Comparison of ENCODE assay signal across 22 cellular contexts in genomic region chr2:62464608-62465007, GRCh38. TPM values are rescaled to one million over a fixed set of nuclear protein-coding genes. Genes with fewer than 3 reads are reported as not detected.
DNase-seq lines count a peak whose midpoint lies in the region; ATAC-seq and TF ChIP-seq lines count a peak whose summit lies in the region.
"Had no signal": no experiment of that assay in that cellular context is flagged by ENCODE, and none has a peak within 500 bp of the region (broad histone marks: within the 10 kb centered on the region; RNA-seq: fewer than 3 reads in every experiment).

No MANE protein-coding gene starts in this region.

- no peak overlapping the region for H3K23ac ChIP-seq in trophoblast cell (ENCODE audit: low read length)

- H3K27ac ChIP-seq in HCT116 (ENCODE audit: low read depth, low read length) (peak overlapping the region; percentile 74), iPS-20b (ENCODE audit: low read length) (peak overlapping the region; percentile 72), trophoblast cell (ENCODE audit: low read depth, low read length) (no peak overlapping the region)
- H3K27ac ChIP-seq: BLaER1, Peyer's patch had no signal

- H2BK12ac ChIP-seq in trophoblast cell (ENCODE audit: low read length) = no peak overlapping the region

- no peak overlapping the region for H3K9ac ChIP-seq in HCT116 (ENCODE audit: low read length)
- H3K9ac ChIP-seq in iPS-20b (ENCODE audit: low read depth, low read length) = no peak overlapping the region; the same call in 1 of the 2 replicates
- H3K9ac ChIP-seq in trophoblast cell (ENCODE audit: low read length) = no peak overlapping the region
- H3K9ac ChIP-seq: BLaER1 had no signal

- POLR2A ChIA-PET in HCT116 (lab: Charles Lee) = interaction anchor here (4.0 kb wide), 1 partner anchor 114 kb away, joined by 14 read pairs; no protein-coding TSS in a partner anchor
- POLR2A ChIA-PET in WTC11 (lab: Charles Lee) = no interaction called here

- no peak overlapping the region for H3K4ac ChIP-seq in trophoblast cell (ENCODE audit: low read depth, low read length)

- H3K36me3 Mint-ChIP-seq in WTC11 (no peaks in the 10 kb centered on the region), nephron progenitor cell (ENCODE audit: low read depth) (no peaks in the 10 kb centered on the region)

- no peaks in the 10 kb centered on the region for H3K36me3 ChIP-seq in HCT116 (ENCODE audit: control insufficient read depth in 1 of 2, insufficient read depth in 2 of 2, low read length in 2 of 2)
- no peaks in the 10 kb centered on the region for H3K36me3 ChIP-seq in iPS-20b (ENCODE audit: insufficient read depth, low read depth, low read length)
- H3K36me3 ChIP-seq in trophoblast cell (ENCODE audit: control insufficient read depth in 1 of 2, insufficient read depth in 2 of 2, low read length in 2 of 2) = no peaks in the 10 kb centered on the region
- H3K36me3 ChIP-seq: BLaER1, Peyer's patch had no signal

- no peak overlapping the region for H2BK5ac ChIP-seq in trophoblast cell (ENCODE audit: low read depth, low read length, poor library complexity)

- H3K9me3 Mint-ChIP-seq in WTC11 (no peaks in the 10 kb centered on the region), nephron progenitor cell (no peaks in the 10 kb centered on the region)
- H3K9me3 Mint-ChIP-seq: CD4-positive, alpha-beta T cell had no signal

- H3K4me1 ChIP-seq in HCT116 (ENCODE audit: control insufficient read depth in 1 of 2, insufficient read depth in 2 of 2, low read length in 2 of 2) = peaks cover 37 to 67% of the 10 kb centered on the region in 2 experiments
- peaks cover 40% of the 10 kb centered on the region for H3K4me1 ChIP-seq in iPS-20b (ENCODE audit: insufficient read depth, low read length)
- H3K4me1 ChIP-seq in trophoblast cell (ENCODE audit: control insufficient read depth in 1 of 2, insufficient read depth in 2 of 2, low read length in 2 of 2) = peaks cover 2 to 13% of the 10 kb centered on the region in 2 experiments
- H3K4me1 ChIP-seq: BLaER1, Peyer's patch had no signal

- no peak overlapping the region for H4K91ac ChIP-seq in trophoblast cell (ENCODE audit: low read depth, low read length)

- no peak overlapping the region for H4K8ac ChIP-seq in trophoblast cell (ENCODE audit: low read depth, low read length)

- no CpG with 5 or more reads among the region's 7 CpGs for WGBS in trophoblast cell (ENCODE audit: extremely low coverage, insufficient coverage, insufficient read length)

- RAD21 ChIA-PET in HCT116 (lab: Charles Lee; ENCODE audit: low non-redundant PET in 1 of 2, low total read pairs in 2 of 2, uncharacterized antibody in 2 of 2, unreplicated experiment in 2 of 2) = no interaction called here

- H3K4me3 Mint-ChIP-seq in WTC11 (no peak overlapping the region), nephron progenitor cell (no peak overlapping the region)
- H3K4me3 Mint-ChIP-seq: CD4-positive, alpha-beta T cell had no signal

- no peak overlapping the region for H2BK120ac ChIP-seq in trophoblast cell (ENCODE audit: insufficient read depth, low read length, poor library complexity)

- no peak overlapping the region for H2AK5ac ChIP-seq in trophoblast cell (ENCODE audit: low read length)

- intact Hi-C loops in HCT116 (cut with micrococcal nuclease) = no loop called here

- no peaks in the 10 kb centered on the region for H3K79me2 ChIP-seq in HCT116 (ENCODE audit: insufficient read depth, low read length)
- H3K79me2 ChIP-seq in trophoblast cell (ENCODE audit: control insufficient read depth, insufficient read depth, low read length, poor library complexity) = no peaks in the 10 kb centered on the region

- no peak for TF ChIP-seq POLR2A in HCT116 (IDR thresholded peaks at IDR 0.05; ENCODE audit: borderline replicate concordance, extremely low read depth, insufficient read depth, insufficient read length)

- H3K9me3 ChIP-seq in HCT116 (ENCODE audit: control insufficient read depth in 1 of 2, insufficient read depth in 1 of 2, low read depth in 1 of 2, low read length in 2 of 2) (no peaks in the 10 kb centered on the region), iPS-20b (ENCODE audit: insufficient read depth, low read depth, low read length) (no peaks in the 10 kb centered on the region), trophoblast cell (ENCODE audit: insufficient read depth, low read depth, low read length) (peaks cover 2% of the 10 kb centered on the region)
- H3K9me3 ChIP-seq: BLaER1, Peyer's patch had no signal

- H3K4me1 Mint-ChIP-seq in WTC11 (peaks cover 52% of the 10 kb centered on the region), nephron progenitor cell (peaks cover 51% of the 10 kb centered on the region)

- H3K9me2 ChIP-seq in HCT116 (ENCODE audit: insufficient read depth) = no peaks in the 10 kb centered on the region

- no peak overlapping the region for H3K14ac ChIP-seq in trophoblast cell (ENCODE audit: low read length)

- H3K4me3 ChIP-seq in HCT116 (replicated peaks in 1 of 2; ENCODE audit: low read depth in 1 of 2, low read length in 2 of 2) (no peak overlapping the region), iPS-20b (ENCODE audit: low read length) (no peak overlapping the region), trophoblast cell (ENCODE audit: low read depth, low read length) (no peak overlapping the region)
- H3K4me3 ChIP-seq: BLaER1, Peyer's patch had no signal

- no peak for TF ChIP-seq CTCF in HCT116 (IDR thresholded peaks at IDR 0.05 in 2 of 3, conservative IDR thresholded peaks at IDR 0.05 in 1 of 3; ENCODE audit: borderline replicate concordance in 1 of 3, insufficient read depth in 1 of 3, low read depth in 2 of 3, low read length in 2 of 3)
- no peak for TF ChIP-seq CTCF in WTC11 (IDR thresholded peaks at IDR 0.05)
- TF ChIP-seq CTCF in nephron progenitor cell (IDR thresholded peaks at IDR 0.05) = no peak

- peaks cover 15% of the 10 kb centered on the region for H3K79me1 ChIP-seq in trophoblast cell (ENCODE audit: low read length)

- no peak overlapping the region for H3K18ac ChIP-seq in trophoblast cell (ENCODE audit: low read length)

- H3K27ac Mint-ChIP-seq in WTC11 (peak overlapping the region; percentile 80), nephron progenitor cell (no peak overlapping the region)
- H3K27ac Mint-ChIP-seq: CD4-positive, alpha-beta T cell had no signal

- no peaks in the 10 kb centered on the region for H4K20me1 ChIP-seq in HCT116 (ENCODE audit: insufficient read depth)
- H4K20me1 ChIP-seq: BLaER1 had no signal

- H3K27me3 ChIP-seq in HCT116 (ENCODE audit: insufficient read depth, low read length) (no peaks in the 10 kb centered on the region), iPS-20b (ENCODE audit: insufficient read depth, low read length) (no peaks in the 10 kb centered on the region), trophoblast cell (ENCODE audit: insufficient read depth, low read length) (no peaks in the 10 kb centered on the region)
- H3K27me3 ChIP-seq: BLaER1, Peyer's patch had no signal

- DNase-seq in HCT116 (ENCODE audit: low read depth, low spot score) (no peak), WTC11 (ENCODE audit: low spot score) (no peak), nephron progenitor cell (no peak), trophoblast cell (no peak)
- DNase-seq: ACHN; CD4-positive, alpha-beta T cell; COR-L47; DMS79; GOT3; IMR-90; MV-4-11; NCI-H1105 treated with DMSO at 0.1 percent for 48 hours; NCI-H2029 treated with DMSO at 0.1 percent for 48 hours; NCI-H226; NCI-H510A treated with DMSO at 0.1 percent for 48 hours; NCI-H774; Peyer's patch had no signal

- TF ChIP-seq RAD21 in HCT116 (IDR thresholded peaks at IDR 0.05; ENCODE audit: low read depth) = no peak

- no peak overlapping the region for H4K12ac ChIP-seq in trophoblast cell (ENCODE audit: low read depth, low read length)

- CTCF ChIA-PET in HCT116 (lab: Charles Lee) = interaction anchor here (1.5 to 1.8 kb wide), 2 partner anchors 8 to 310 kb away, joined by 4 read pairs; no protein-coding TSS in a partner anchor
- CTCF ChIA-PET in WTC11 (lab: Charles Lee) = interaction anchor here (3.7 kb wide), 1 partner anchor 8 kb away, joined by 34 read pairs; no protein-coding TSS in a partner anchor

- H3K4me2 ChIP-seq in HCT116 (ENCODE audit: low read length) = peak overlapping the region; percentile 29
- H3K4me2 ChIP-seq in trophoblast cell (ENCODE audit: low read length) = no peak overlapping the region
- H3K4me2 ChIP-seq: BLaER1 had no signal

- no peak overlapping the region for H2AFZ ChIP-seq in HCT116 (ENCODE audit: low read depth, low read length, poor library complexity, severe bottlenecking)
- H2AFZ ChIP-seq in trophoblast cell (ENCODE audit: insufficient read depth, low read length, poor library complexity) = no peak overlapping the region

- ATAC-seq in HCT116 (peak; percentile 56), WTC11 (no peak), HG02973 (IDR thresholded peaks at IDR 0.05; ENCODE audit: unreplicated experiment) (no peak), GM19455 (IDR thresholded peaks at IDR 0.05; ENCODE audit: unreplicated experiment) (no peak)

- H3K27me3 Mint-ChIP-seq in WTC11 (ENCODE audit: low read depth) (no peaks in the 10 kb centered on the region), nephron progenitor cell (ENCODE audit: low read depth, poor library complexity) (peaks cover 12% of the 10 kb centered on the region)
- H3K27me3 Mint-ChIP-seq: CD4-positive, alpha-beta T cell had no signal

- no TSS peak for BruUV-seq in HCT116 (replicated peaks; lab: Mats Ljungman, UMichigan)

TF ChIP-seq in HCT116, 20 proteins besides CTCF, POLR2A, EP300 and RAD21:
- TF ChIP-seq TCF7L2 (IDR thresholded peaks at IDR 0.05; ENCODE audit: borderline replicate concordance, extremely low read depth, insufficient read depth, insufficient read length) (peak; percentile 31), CBX3 (IDR thresholded peaks at IDR 0.05; ENCODE audit: low read depth) (no peak)

TF ChIP-seq in WTC11, 78 proteins besides CTCF, POLR2A, EP300 and RAD21:
- no peak for TF ChIP-seq ZNF138 (CRISPR knock-in tag; conservative IDR thresholded peaks at IDR 0.05)
- TF ChIP-seq ZNF416 (CRISPR knock-in tag; IDR thresholded peaks at IDR 0.05) = no peak
- no peak for TF ChIP-seq FOXK1 (CRISPR knock-in tag; IDR thresholded peaks at IDR 0.05)
- no peak for TF ChIP-seq ZNF263 (CRISPR knock-in tag; IDR thresholded peaks at IDR 0.05; ENCODE audit: low read depth)
- no peak for TF ChIP-seq TEAD4 (CRISPR knock-in tag; IDR thresholded peaks at IDR 0.05)

RNA-seq across cellular contexts. Expression of gene TMEM17, which starts 41.4 kb away (rescaled TPM):
- total RNA-seq in HCT116 (2021; ENCODE audit: unreplicated experiment) = 3.2 TPM
- polyA plus RNA-seq in HCT116 (2012) = 1.2 and 2.0 TPM in 2 replicates
- 0.66 to 1.2 TPM (median 1.1 TPM) in 3 replicates for total RNA-seq in WTC11 (2021)
- polyA plus RNA-seq in trophoblast cell (2013) = 1.2 and 1.4 TPM in 2 replicates
- total RNA-seq: CD4-positive, alpha-beta T cell; OCI-LY7 had no signal
